Comparison of ENCODE assay signal across 1 cellular context in genomic region chr17:72122336-72122667, GRCh38.
TF ChIP-seq lines count a peak whose summit lies in the region.

No MANE protein-coding gene starts in this region.

TF ChIP-seq in GM12878, 131 proteins besides CTCF, POLR2A, EP300 and RAD21:
- TF ChIP-seq RBBP5 (conservative IDR thresholded peaks at IDR 0.05) (no peak), ZNF207 (IDR thresholded peaks at IDR 0.05; ENCODE audit: borderline replicate concordance) (no peak), SIN3A (IDR thresholded peaks at IDR 0.05; ENCODE audit: low read depth, low read length) (no peak), ATF7 (IDR thresholded peaks at IDR 0.05; ENCODE audit: low read depth) (no peak)
